In genomic region chr5:129670944-129671343, GRCh38 we compare ENCODE assay signal across 14 cellular contexts.
DNase-seq lines count a peak whose midpoint lies in the region; ATAC-seq and TF ChIP-seq lines count a peak whose summit lies in the region.
"Had no signal": no experiment of that assay in that cellular context is flagged by ENCODE, and none has a peak within 500 bp of the region (broad histone marks: within the 10 kb centered on the region; RNA-seq: fewer than 3 reads in every experiment).

No MANE protein-coding gene starts in this region.

- no peaks in the 10 kb centered on the region for H3K23me2 ChIP-seq in H9 (ENCODE audit: insufficient read length, low read depth, low read length, poor library complexity, severe bottlenecking)

- peaks cover 10 to 12% of the 10 kb centered on the region in 2 experiments for H3K9me3 Mint-ChIP-seq in H9

- no peak overlapping the region for H3K56ac ChIP-seq in H9 (ENCODE audit: insufficient read length, low read depth, low read length)

- H2BK5ac ChIP-seq in H9 (ENCODE audit: insufficient read length, low read length): no peak overlapping the region

- no peak overlapping the region for H2BK12ac ChIP-seq in H9 (ENCODE audit: insufficient read length, low read depth, low read length)

- no peaks in the 10 kb centered on the region for H4K20me1 ChIP-seq in H9 (ENCODE audit: control insufficient read depth, insufficient read depth, insufficient read length)

- no peak overlapping the region for H2BK20ac ChIP-seq in H9 (ENCODE audit: low read depth, low read length, poor library complexity, severe bottlenecking)

- no peak overlapping the region for H2BK120ac ChIP-seq in H9 (ENCODE audit: low read depth, low read length, poor library complexity, severe bottlenecking)

- H3K27me3 ChIP-seq in H9 (ENCODE audit: insufficient read depth, low read length): no peaks in the 10 kb centered on the region
- H3K27me3 ChIP-seq: right lobe of liver had no signal

- H3K27me3 Mint-ChIP-seq in H9 (ENCODE audit: low read depth): no peaks in the 10 kb centered on the region

- H3K79me1 ChIP-seq in H9 (ENCODE audit: insufficient read depth, low read depth, low read length, poor library complexity, severe bottlenecking): no peaks in the 10 kb centered on the region

- H3K23ac ChIP-seq in H9 (ENCODE audit: insufficient read length, low read depth, low read length): no peak overlapping the region

- H3K4me3 Mint-ChIP-seq in H9: no peak overlapping the region

- no peak overlapping the region for H4K91ac ChIP-seq in H9 (ENCODE audit: insufficient read length, low read depth, low read length)

- TF ChIP-seq CTCF in H9 (conservative IDR thresholded peaks at IDR 0.05): no peak

- H3K14ac ChIP-seq in H9 (ENCODE audit: insufficient read depth, low read length): no peak overlapping the region

- no peak overlapping the region for H3K9ac ChIP-seq in H9 (ENCODE audit: extremely low read depth, insufficient read length, low read length)

- H3K36me3 Mint-ChIP-seq in H9 (ENCODE audit: insufficient read depth in 1 of 3, low read depth in 3 of 3): peaks cover 20 to 23% (median 20%) of the 10 kb centered on the region in 3 experiments

- DNase-seq in H9 (no peak), amniotic epithelial cell (ENCODE audit: low read depth) (peak; percentile 68), fibroblast of the conjunctiva (ENCODE audit: low read depth) (peak; percentile 60), stromal cell of bone marrow (ENCODE audit: low read depth) (peak; percentile 59), HuH-7 (ENCODE audit: low spot score) (no peak)
- DNase-seq in stimulated activated CD4-positive, alpha-beta T cell treated with anti-CD3 and anti-CD28 coated beads, Interleukin-4, amount 100 ng/mL, for 24 hours: no peak
- DNase-seq: anterior cingulate cortex, hippocampal formation, NCI-H1417 treated with DMSO at 0.1 percent for 48 hours, NCI-H446 treated with DMSO at 0.1 percent for 48 hours, PC-9, right lobe of liver had no signal

- no peaks in the 10 kb centered on the region for H3K9me3 ChIP-seq in H9 (ENCODE audit: control insufficient read depth, low read depth, low read length)
- H3K9me3 ChIP-seq: right lobe of liver had no signal

- no peaks in the 10 kb centered on the region for H3K4me1 ChIP-seq in H9 (ENCODE audit: insufficient read depth, low read length)
- H3K4me1 ChIP-seq: right lobe of liver had no signal

- H4K5ac ChIP-seq in H9 (ENCODE audit: insufficient read length, low read depth, low read length): no peak overlapping the region

- H3K4ac ChIP-seq in H9 (ENCODE audit: low read depth, low read length): no peak overlapping the region

- H3K18ac ChIP-seq in H9 (ENCODE audit: insufficient read length, low read depth, low read length): no peak overlapping the region

- WGBS in H9 (ENCODE audit: extremely low coverage, insufficient read length, low lambda C conversion rate): no CpG with 5 or more reads among the region's 2 CpGs

- no peaks in the 10 kb centered on the region for H3K79me2 ChIP-seq in H9 (ENCODE audit: insufficient read depth, low read length)

- no peak overlapping the region for H2AFZ ChIP-seq in H9 (ENCODE audit: low read length)
- H2AFZ ChIP-seq: PC-9 had no signal

- 0 out of 7 replicates have a peak overlapping the region, but pooled peaks of 2 of the 3 experiments have one; percentile 20 to 32 for H3K27ac Mint-ChIP-seq in H9

- H2BK15ac ChIP-seq in H9 (ENCODE audit: low read depth, low read length): no peak overlapping the region

- no peak overlapping the region for H3T11ph ChIP-seq in H9 (ENCODE audit: low read length)

- H4K8ac ChIP-seq in H9 (replicated peaks; ENCODE audit: insufficient read length, low read depth, low read length): no peak overlapping the region

- H2AK5ac ChIP-seq in H9 (ENCODE audit: insufficient read length, low read length): no peak overlapping the region

- H3K27ac ChIP-seq in H9 (ENCODE audit: insufficient read length, low read depth, low read length): no peak overlapping the region
- H3K27ac ChIP-seq: PC-9, right lobe of liver had no signal

- no peak for ATAC-seq in HG03280 (IDR thresholded peaks at IDR 0.05; ENCODE audit: unreplicated experiment)
- ATAC-seq: activated CD4-positive, CD25-positive, alpha-beta regulatory T cell treated with anti-CD3 and anti-CD28 coated beads, Interleukin-2, amount 50 U/mL, for 24 hours; right lobe of liver had no signal

- peaks cover 22 to 23% of the 10 kb centered on the region in 2 experiments for H3K4me1 Mint-ChIP-seq in H9

- H3K4me2 ChIP-seq in H9 (ENCODE audit: insufficient read depth, insufficient read length, low read length): no peak overlapping the region
- H3K4me2 ChIP-seq: PC-9 had no signal

Comparison
In these comparisons a context has a peak if more than half of its experiments do, and no peak if none do; other contexts are left out.
1. DNase-seq: peak in amniotic epithelial cell (single experiment), fibroblast of the conjunctiva (single experiment) and stromal cell of bone marrow (single experiment); none in H9 (single experiment), HuH-7 (single experiment) and stimulated activated CD4-positive, alpha-beta T cell treated with anti-CD3 and anti-CD28 coated beads, Interleukin-4, amount 100 ng/mL, for 24 hours (single experiment).